Comparison of ENCODE assay signal across 8 cellular contexts in the genomic region with DNA sequence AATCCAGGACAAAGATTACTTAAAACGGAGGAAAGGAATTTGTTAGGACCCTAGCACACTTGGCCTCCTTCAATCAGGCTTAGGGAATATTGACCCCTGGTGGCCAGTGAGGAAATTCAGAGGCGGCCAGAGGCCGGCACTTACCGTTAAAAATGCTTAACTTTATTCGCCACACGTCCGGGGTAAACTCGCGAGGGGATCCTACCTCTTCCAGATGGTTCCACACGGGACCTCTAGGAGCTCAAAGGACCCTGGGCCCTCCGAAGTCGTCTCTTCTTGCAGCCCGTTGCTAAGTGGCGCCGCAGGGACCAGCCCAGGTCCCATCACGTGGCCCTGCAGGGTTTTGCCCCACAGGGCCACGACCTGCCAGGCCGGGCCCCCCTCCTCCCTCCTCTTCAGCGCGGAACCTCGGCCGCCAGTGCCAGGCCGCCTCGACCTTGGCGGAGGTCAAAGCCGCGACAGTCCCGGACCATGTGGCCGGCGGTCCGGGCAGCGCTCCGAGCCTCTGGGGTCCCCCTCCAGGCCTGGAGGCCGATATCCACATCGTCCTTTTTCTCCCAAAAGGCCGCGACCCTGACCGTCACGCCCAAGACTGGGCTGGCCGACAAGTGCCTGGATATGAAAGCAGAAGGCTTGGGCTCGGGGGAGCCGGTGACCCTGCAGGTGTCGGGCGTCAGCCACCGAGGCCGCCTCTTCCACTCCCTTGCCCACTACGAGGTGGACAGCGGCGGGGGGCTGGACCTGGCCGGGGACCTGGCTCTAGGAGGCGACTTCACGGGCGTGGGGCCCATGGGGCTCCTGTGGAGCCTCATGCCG. TPM values are rescaled to one million over a fixed set of nuclear protein-coding genes. Genes with fewer than 3 reads are reported as not detected.
A peak's percentile ranks its signal among the peaks of the same experiment; 100 is the strongest.
DNase-seq lines count a peak whose midpoint lies in the region; ATAC-seq, FAIRE-seq and TF ChIP-seq lines count a peak whose summit lies in the region.

No MANE protein-coding gene starts in this region.

- peak overlapping the region; percentile 97 for H3K4me2 ChIP-seq in hepatocyte

- no peaks in the 10 kb centered on the region for H3K36me3 ChIP-seq in hepatocyte (replicated peaks; ENCODE audit: insufficient read depth, low read depth)

- in situ Hi-C loops in ACHN (cut with HindIII; ENCODE audit: low pct_ligation_motif_present, low pct_unique_long_range_greater_than_20kb, low sequenced_read_pairs) (no loop called here), astrocyte of the spinal cord (cut with HindIII; ENCODE audit: low sequenced_read_pairs) (no loop called here)

- ATAC-seq in GM19324 (IDR thresholded peaks at IDR 0.05; ENCODE audit: low FRiP score, unreplicated experiment) (peak; percentile 54), GM18873 (IDR thresholded peaks at IDR 0.05; ENCODE audit: low FRiP score, unreplicated experiment) (no peak)

- H3K79me2 ChIP-seq in hepatocyte: no peaks in the 10 kb centered on the region

- no peak overlapping the region for H3K27ac ChIP-seq in hepatocyte

- H4K20me1 ChIP-seq in hepatocyte (ENCODE audit: insufficient read depth, poor library complexity, severe bottlenecking): no peaks in the 10 kb centered on the region

- WGBS in hepatocyte (ENCODE audit: low lambda C conversion rate, missing lambda C conversion rate): 3% methylated on average over 52 of the region's 54 CpGs

- H2AFZ ChIP-seq in hepatocyte: peak overlapping the region; percentile 79

- H3K4me3 ChIP-seq in astrocyte of the spinal cord (ENCODE audit: low read depth, low read length) (peak overlapping the region; percentile 40), hepatocyte (peak overlapping the region; percentile 31)

- H3K9me3 ChIP-seq in hepatocyte (ENCODE audit: low read depth): no peaks in the 10 kb centered on the region

- peak; percentile 63 for FAIRE-seq in TTC549 (lab: Jason Lieb, UNC)

- no peaks in the 10 kb centered on the region for H3K9me2 ChIP-seq in hepatocyte (replicated peaks; ENCODE audit: insufficient read depth)

- peaks cover 7% of the 10 kb centered on the region for H3K4me1 ChIP-seq in hepatocyte (ENCODE audit: insufficient read depth)

- TF ChIP-seq CTCF in astrocyte of the spinal cord (IDR thresholded peaks at IDR 0.05; ENCODE audit: low read depth, low read length): peak; percentile 85
- TF ChIP-seq CTCF in hepatocyte (IDR thresholded peaks at IDR 0.05; ENCODE audit: poor library complexity): peak; percentile 89

- no peaks in the 10 kb centered on the region for H3K27me3 ChIP-seq in hepatocyte

- DNase-seq in ACHN (peak; percentile 75), NCI-H1105 treated with DMSO at 0.1 percent for 48 hours (lab: John Stamatoyannopoulos, UW) (peak; percentile 65), astrocyte of the spinal cord (ENCODE audit: low read depth, low spot score) (peak; percentile 77), hepatocyte (ENCODE audit: low spot score) (peak; percentile 81), putamen (ENCODE audit: low spot score) (peak; percentile 69)

RNA-seq across cellular contexts. Expression of gene DNAL1, which starts 11.1 kb away (rescaled TPM):
- total RNA-seq in hepatocyte: 5.4 and 6.9 TPM in 2 replicates
- 5.7 and 6.0 TPM in 2 replicates for polyA plus RNA-seq in hepatocyte

RNA-seq across cellular contexts. Expression of gene ACOT6, which starts 21.4 kb away (rescaled TPM):
- not detected in 2 replicates for total RNA-seq in hepatocyte
- polyA plus RNA-seq in hepatocyte: not detected in 2 replicates

RNA-seq across cellular contexts. Expression of gene ACOT4, which starts 42.1 kb away (rescaled TPM):
- total RNA-seq in hepatocyte: 2.5 and 2.8 TPM in 2 replicates
- polyA plus RNA-seq in hepatocyte: 2.1 and 2.4 TPM in 2 replicates
